In the genomic region with DNA sequence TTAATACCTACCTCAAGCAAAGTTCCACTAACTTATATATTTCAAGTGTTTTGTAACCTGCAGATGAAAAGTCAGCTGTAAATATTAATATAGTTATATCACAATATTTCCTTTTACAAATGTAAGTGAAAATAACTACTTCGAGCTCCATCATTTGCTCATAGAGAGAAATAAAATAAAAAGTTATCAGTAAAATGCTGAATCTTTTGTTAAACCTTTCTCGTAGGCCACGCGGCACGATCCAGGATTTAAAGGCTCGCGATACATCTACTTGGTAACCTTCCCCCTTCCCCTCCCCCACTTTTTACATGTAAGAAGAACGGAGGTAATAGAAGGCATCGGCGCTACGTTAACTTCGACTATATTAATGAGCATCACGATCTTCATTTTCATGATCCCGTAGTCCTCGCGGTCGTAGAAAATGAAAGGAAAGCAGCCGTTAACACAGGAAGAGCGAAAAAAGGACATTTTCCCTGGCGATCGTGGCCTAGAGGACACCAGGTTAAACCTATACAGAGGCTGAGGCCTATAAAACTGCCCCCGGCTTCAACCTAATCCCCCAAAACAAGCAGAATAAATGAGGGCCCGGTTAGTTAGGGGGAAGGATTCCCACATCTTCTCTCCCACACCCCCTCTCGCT, we compare ENCODE assay signal across 8 cellular contexts. TPM values are rescaled to one million over a fixed set of nuclear protein-coding genes. Genes with fewer than 3 reads are reported as not detected.
DNase-seq lines count a peak whose midpoint lies in the region; ATAC-seq lines count a peak whose summit lies in the region.

No MANE protein-coding gene starts in this region.

- peaks cover 47% of the 10 kb centered on the region for H3K36me3 ChIP-seq in neuron (ENCODE audit: insufficient read depth, low read length)

- peak overlapping the region; percentile 100 for H3K27ac Mint-ChIP-seq in activated CD4-positive, alpha-beta T cell treated with anti-CD3 and anti-CD28 coated beads, Interleukin-2, amount 10 ng/mL, durations not matched to agents 7 days and 5 days

- peaks cover 45% of the 10 kb centered on the region for H3K4me1 ChIP-seq in neuron (ENCODE audit: insufficient read depth, low read length)

- no peaks in the 10 kb centered on the region for H3K9me3 ChIP-seq in neuron (ENCODE audit: low read length)

- H3K36me3 Mint-ChIP-seq in activated CD4-positive, alpha-beta T cell treated with anti-CD3 and anti-CD28 coated beads, Interleukin-2, amount 10 ng/mL, durations not matched to agents 7 days and 5 days (ENCODE audit: low read depth) = peaks cover 59% of the 10 kb centered on the region

- POLR2A ChIA-PET in activated CD4-positive, alpha-beta T cell treated with anti-CD3 and anti-CD28 coated beads, Interleukin-2, amount 10 ng/mL, durations not matched to agents 7 days and 5 days (lab: Charles Lee) = no interaction called here

- H3K27me3 ChIP-seq in neuron (ENCODE audit: insufficient read depth, low read length) = no peaks in the 10 kb centered on the region

- ATAC-seq in HG03196 (IDR thresholded peaks at IDR 0.05; ENCODE audit: unreplicated experiment) = no peak

- peaks cover 43% of the 10 kb centered on the region for H3K4me1 Mint-ChIP-seq in activated CD4-positive, alpha-beta T cell treated with anti-CD3 and anti-CD28 coated beads, Interleukin-2, amount 10 ng/mL, durations not matched to agents 7 days and 5 days

- no peaks in the 10 kb centered on the region for H3K27me3 Mint-ChIP-seq in activated CD4-positive, alpha-beta T cell treated with anti-CD3 and anti-CD28 coated beads, Interleukin-2, amount 10 ng/mL, durations not matched to agents 7 days and 5 days

- peak; percentile 22 for DNase-seq in SKM-1 (lab: John Stamatoyannopoulos, UW; ENCODE audit: unreplicated experiment)
- DNase-seq in SKM-1 treated with dmso at 0.1 percent for 144 hours (lab: John Stamatoyannopoulos, UW; ENCODE audit: unreplicated experiment) = no peak
- DNase-seq in NCI-H146 (lab: John Stamatoyannopoulos, UW) = peak; percentile 71
- DNase-seq in activated CD4-positive, alpha-beta T cell treated with anti-CD3 and anti-CD28 coated beads, Interleukin-2, amount 10 ng/mL, durations not matched to agents 7 days and 5 days = peak; percentile 59
- DNase-seq in fibroblast of gingiva (ENCODE audit: low read depth) = peak; percentile 49
- DNase-seq in D341Med (ENCODE audit: low spot score) = no peak

- H2AFZ ChIP-seq in neuron (ENCODE audit: low read depth, low read length) = no peak overlapping the region

- H3K4me3 ChIP-seq in neuron (ENCODE audit: low read length) = peak overlapping the region; percentile 95

- CTCF ChIA-PET in activated CD4-positive, alpha-beta T cell treated with anti-CD3 and anti-CD28 coated beads, Interleukin-2, amount 10 ng/mL, durations not matched to agents 7 days and 5 days (lab: Charles Lee) = no interaction called here

- H3K9me3 Mint-ChIP-seq in activated CD4-positive, alpha-beta T cell treated with anti-CD3 and anti-CD28 coated beads, Interleukin-2, amount 10 ng/mL, durations not matched to agents 7 days and 5 days = no peaks in the 10 kb centered on the region

- peak overlapping the region; percentile 100 for H3K4me3 Mint-ChIP-seq in activated CD4-positive, alpha-beta T cell treated with anti-CD3 and anti-CD28 coated beads, Interleukin-2, amount 10 ng/mL, durations not matched to agents 7 days and 5 days

RNA-seq across cellular contexts. Expression of a gene that starts 0.5 kb away (rescaled TPM):
- total RNA-seq in activated CD4-positive, alpha-beta T cell treated with anti-CD3 and anti-CD28 coated beads, Interleukin-2, amount 10 ng/mL, durations not matched to agents 7 days and 5 days = 100 to 1,000 TPM; 684 to 863 TPM

RNA-seq across cellular contexts. Expression of a gene that starts 11.2 kb away (rescaled TPM):
- total RNA-seq in activated CD4-positive, alpha-beta T cell treated with anti-CD3 and anti-CD28 coated beads, Interleukin-2, amount 10 ng/mL, durations not matched to agents 7 days and 5 days = not detected

Comparison
In these comparisons a context has a peak if more than half of its experiments do, and no peak if none do; other contexts are left out.
1. DNase-seq: peak in SKM-1 (single experiment), NCI-H146 (single experiment), activated CD4-positive, alpha-beta T cell treated with anti-CD3 and anti-CD28 coated beads, Interleukin-2, amount 10 ng/mL, durations not matched to agents 7 days and 5 days (single experiment) and fibroblast of gingiva (single experiment); none in SKM-1 treated with dmso at 0.1 percent for 144 hours (single experiment) and D341Med (single experiment).